Comparison of ENCODE assay signal across 10 cellular contexts in the genomic region with DNA sequence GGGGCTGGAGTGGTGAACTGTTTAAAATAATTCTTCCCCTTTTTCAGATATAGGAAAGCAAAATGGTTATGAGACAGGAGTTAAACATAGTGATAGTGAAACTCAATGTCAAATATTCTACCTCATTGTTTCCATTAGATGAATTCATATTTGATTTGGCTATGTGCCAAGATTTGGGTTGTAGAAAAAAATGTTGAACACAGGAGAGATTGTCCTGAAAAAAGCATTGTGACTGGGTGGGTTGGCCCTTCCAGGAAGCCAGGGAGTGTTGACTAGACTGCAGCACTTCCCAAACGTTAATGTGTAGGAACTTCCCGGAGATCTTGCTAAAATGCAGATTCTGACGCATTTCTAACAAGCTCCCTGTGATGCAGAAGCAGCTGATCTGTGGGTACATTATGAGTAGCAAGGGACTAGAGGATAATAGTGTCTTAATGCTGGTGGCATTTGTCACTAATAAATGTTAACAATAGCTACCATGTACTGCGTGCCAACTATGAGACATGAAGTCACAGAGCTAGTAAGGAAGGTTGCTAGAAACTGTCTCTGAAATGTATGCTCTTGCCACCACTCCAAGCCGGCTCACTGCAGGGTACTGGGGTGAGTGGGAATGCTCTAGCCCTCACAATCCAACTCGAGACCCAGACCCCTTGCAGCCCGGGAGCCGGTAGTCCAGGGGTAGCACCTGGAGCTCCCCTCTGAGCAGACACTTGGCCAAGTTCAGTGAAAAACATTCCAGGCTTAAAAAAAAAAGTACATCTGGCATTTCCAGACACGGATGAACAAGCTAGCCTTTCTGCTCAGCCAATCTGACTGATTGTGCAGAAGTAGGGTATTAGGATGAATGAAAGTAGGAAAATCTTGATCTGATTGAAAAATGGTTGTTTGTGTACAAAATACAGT.
A peak's percentile ranks its signal among the peaks of the same experiment; 100 is the strongest.
DNase-seq lines count a peak whose midpoint lies in the region; ATAC-seq and TF ChIP-seq lines count a peak whose summit lies in the region.
"Had no signal": no experiment of that assay in that cellular context is flagged by ENCODE, and none has a peak within 500 bp of the region (broad histone marks: within the 10 kb centered on the region; RNA-seq: fewer than 3 reads in every experiment).

No MANE protein-coding gene starts in this region.

- no peaks in the 10 kb centered on the region for H3K36me3 ChIP-seq in right lobe of liver
- H3K36me3 ChIP-seq: neutrophil had no signal

- H3K27me3 ChIP-seq in right lobe of liver: no peaks in the 10 kb centered on the region

- H3K27ac Mint-ChIP-seq in MCF 10A (ENCODE audit: low read depth, unreplicated experiment): no peak overlapping the region

- H3K4me3 Mint-ChIP-seq in MCF 10A (ENCODE audit: unreplicated experiment): no peak overlapping the region

- TF ChIP-seq CTCF in MCF 10A (IDR thresholded peaks at IDR 0.05; ENCODE audit: unreplicated experiment) (no peak), right lobe of liver (IDR thresholded peaks at IDR 0.05) (no peak)

- no peak overlapping the region for H3K4me3 ChIP-seq in right lobe of liver

- H3K27ac ChIP-seq in right lobe of liver: no peak overlapping the region
- H3K27ac ChIP-seq: neutrophil had no signal

- no peaks in the 10 kb centered on the region for H3K36me3 Mint-ChIP-seq in MCF 10A (ENCODE audit: insufficient read depth, unreplicated experiment)

- CTCF ChIA-PET in MCF 10A (lab: Yijun Ruan, JAX): interaction anchor here (0.5 to 1.3 kb wide), 4 partner anchors 11 to 1095 kb away, joined by 3 read pairs; no protein-coding TSS in a partner anchor

- 60% methylated on average over 8 of the region's 9 CpGs for WGBS in right lobe of liver (ENCODE audit: insufficient coverage, low coverage, low lambda C conversion rate, missing lambda C conversion rate)

- intact Hi-C loops in MCF 10A (cut with micrococcal nuclease) (no loop called here), right lobe of liver (cut with DNase I) (no loop called here)

- H3K4me1 ChIP-seq in right lobe of liver: no peaks in the 10 kb centered on the region

- no peaks in the 10 kb centered on the region for H3K9me3 ChIP-seq in right lobe of liver
- H3K9me3 ChIP-seq: neutrophil had no signal

- peaks cover 15% of the 10 kb centered on the region for H3K4me1 Mint-ChIP-seq in MCF 10A (ENCODE audit: insufficient read depth, unreplicated experiment)

- POLR2A ChIA-PET in MCF 10A (lab: Yijun Ruan, JAX): interaction anchor here (0.5 to 1.2 kb wide), 4 partner anchors 9 to 72 kb away, joined by 3 read pairs; no protein-coding TSS in a partner anchor

- peak; percentile 37 for DNase-seq in Ammon's horn (ENCODE audit: low spot score)
- peak; percentile 42 for DNase-seq in NCI-H1105 (lab: John Stamatoyannopoulos, UW)
- peak; percentile 57 for DNase-seq in MCF 10A (ENCODE audit: unreplicated experiment)
- DNase-seq in right lobe of liver: no peak
- DNase-seq in RKO (ENCODE audit: low spot score): no peak
- DNase-seq in NCI-H2107 treated with DMSO at 0.1 percent for 48 hours (lab: John Stamatoyannopoulos, UW; ENCODE audit: unreplicated experiment): no peak
- DNase-seq: T1000 had no signal

- no peaks in the 10 kb centered on the region for H3K27me3 Mint-ChIP-seq in MCF 10A (ENCODE audit: insufficient read depth, unreplicated experiment)

- no peak for TF ChIP-seq POLR2A in right lobe of liver (IDR thresholded peaks at IDR 0.05)

- no peaks in the 10 kb centered on the region for H3K9me3 Mint-ChIP-seq in MCF 10A (ENCODE audit: unreplicated experiment)

- BruUV-seq in MCF 10A (replicated peaks; lab: Mats Ljungman, UMichigan): no TSS peak

- ATAC-seq in right lobe of liver (peak in 3 of 4 donors; percentile 24 to 83 (median 46)), HG03095 (IDR thresholded peaks at IDR 0.05; ENCODE audit: unreplicated experiment) (no peak), GM21723 (IDR thresholded peaks at IDR 0.05; ENCODE audit: unreplicated experiment) (no peak)

Comparison
In these comparisons a context has a peak if more than half of its experiments do, and no peak if none do; other contexts are left out.
1. DNase-seq: peak in Ammon's horn (single experiment), NCI-H1105 (single experiment) and MCF 10A (single experiment); none in right lobe of liver (0 of 3), RKO (single experiment) and NCI-H2107 treated with DMSO at 0.1 percent for 48 hours (single experiment).
2. ATAC-seq: peak in right lobe of liver (3 of 4); none in HG03095 (single experiment) and GM21723 (single experiment).